Comparison of ENCODE assay signal across 17 cellular contexts in the genomic region with DNA sequence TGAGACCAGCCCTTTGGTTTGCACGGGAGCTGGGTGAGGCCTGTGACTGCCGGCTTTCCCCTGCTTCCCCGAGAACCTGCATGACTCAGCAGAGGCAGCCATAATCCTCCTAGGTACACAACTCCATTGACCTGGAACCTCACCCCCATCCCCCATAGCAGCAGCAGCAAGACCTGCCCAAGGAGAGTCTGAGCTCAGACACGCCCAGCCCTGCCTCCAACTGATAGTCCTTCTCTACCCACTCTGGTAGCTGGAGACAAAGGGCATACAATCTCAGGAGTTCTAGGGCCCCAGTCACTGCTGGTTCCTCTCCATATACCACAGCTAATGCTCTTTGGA.
DNase-seq lines count a peak whose midpoint lies in the region; ATAC-seq, FAIRE-seq and TF ChIP-seq lines count a peak whose summit lies in the region.
"Had no signal": no experiment of that assay in that cellular context is flagged by ENCODE, and none has a peak within 500 bp of the region (broad histone marks: within the 10 kb centered on the region; RNA-seq: fewer than 3 reads in every experiment).

No MANE protein-coding gene starts in this region.

- no peak overlapping the region for H3K4me2 ChIP-seq in neuronal stem cell (ENCODE audit: insufficient read depth, low read length, poor library complexity, severe bottlenecking)

- H3K23ac ChIP-seq in neuronal stem cell (ENCODE audit: low read depth, low read length, poor library complexity) = no peak overlapping the region

- no peak for ATAC-seq in HG03196 (IDR thresholded peaks at IDR 0.05; ENCODE audit: unreplicated experiment)
- no peak for ATAC-seq in gastrocnemius medialis
- ATAC-seq: activated naive CD4-positive, alpha-beta T cell treated with anti-CD3 and anti-CD28 coated beads, Interleukin-2, amount 50 U/mL, for 72 hours; sciatic nerve; SK-N-SH treated with all-trans-retinoic acid at 6 μM for 48 hours had no signal

- H3K9ac ChIP-seq in neuronal stem cell (ENCODE audit: low read depth, low read length, poor library complexity) = no peak overlapping the region

- no peak for TF ChIP-seq POLR2A in gastrocnemius medialis (IDR thresholded peaks at IDR 0.05)

- H3K27ac ChIP-seq in esophagus (ENCODE audit: low read depth in 2 of 2, low read length in 1 of 2) (peak overlapping the region; percentile 90 to 94), neuronal stem cell (replicated peaks; ENCODE audit: low read length) (no peak overlapping the region), gastrocnemius medialis (no peak overlapping the region)
- H3K27ac ChIP-seq: esophagus muscularis mucosa had no signal

- H3K36me3 ChIP-seq in esophagus (ENCODE audit: control insufficient read depth in 2 of 2, insufficient read depth in 2 of 2, low read length in 1 of 2) (no peaks in the 10 kb centered on the region), neuronal stem cell (replicated peaks in 1 of 2; ENCODE audit: control insufficient read depth in 2 of 2, insufficient read depth in 2 of 2, low read length in 2 of 2) (no peaks in the 10 kb centered on the region), gastrocnemius medialis (no peaks in the 10 kb centered on the region)
- H3K36me3 ChIP-seq: esophagus muscularis mucosa had no signal

- 63 to 73% methylated on average over 4 of the region's 4 CpGs for whole genome bisulfite sequencing in esophagus, 2 donors
- no CpG with 5 or more reads among the region's 4 CpGs for WGBS in neuronal stem cell (ENCODE audit: extremely low coverage in 2 of 2, insufficient read length in 2 of 2, insufficient replicate concordance in 1 of 2), 2 donors

- H3K18ac ChIP-seq in neuronal stem cell (ENCODE audit: low read length) = no peak overlapping the region

- H3K14ac ChIP-seq in neuronal stem cell (ENCODE audit: low read length) = no peak overlapping the region

- TF ChIP-seq CTCF in gastrocnemius medialis (IDR thresholded peaks at IDR 0.05 in 4 of 5, conservative IDR thresholded peaks at IDR 0.05 in 1 of 5) = no peak

- no peak overlapping the region for H2AFZ ChIP-seq in neuronal stem cell (ENCODE audit: low read length)

- peak overlapping the region; percentile 17 for H2AK5ac ChIP-seq in neuronal stem cell (ENCODE audit: low read depth, low read length)

- H2BK5ac ChIP-seq in neuronal stem cell (ENCODE audit: low read length) = no peak overlapping the region

- intact Hi-C loops in gastrocnemius medialis (cut with DNase I; ENCODE audit: low total_unique reads) = no loop called here

- H3K9me3 ChIP-seq in esophagus (ENCODE audit: control insufficient read depth in 2 of 2, insufficient read depth in 1 of 2, low read depth in 1 of 2, low read length in 1 of 2) (no peaks in the 10 kb centered on the region), neuronal stem cell (replicated peaks in 1 of 2; ENCODE audit: control insufficient read depth in 2 of 2, insufficient read depth in 1 of 2, low read depth in 1 of 2, low read length in 2 of 2) (no peaks in the 10 kb centered on the region), gastrocnemius medialis (no peaks in the 10 kb centered on the region)
- H3K9me3 ChIP-seq: esophagus muscularis mucosa had no signal

- H3K4ac ChIP-seq in neuronal stem cell (ENCODE audit: low read length) = no peak overlapping the region

- peak; percentile 14 for DNase-seq in ELF-1 (ENCODE audit: low read depth, low spot score)
- DNase-seq in RCC 7860 (ENCODE audit: low spot score) = peak; percentile 34
- DNase-seq in neuronal stem cell (ENCODE audit: low spot score) = no peak
- DNase-seq in NCI-H1930 (lab: John Stamatoyannopoulos, UW) = no peak
- no peak for DNase-seq in putamen (ENCODE audit: low spot score)
- DNase-seq in gastrocnemius medialis = no peak
- DNase-seq: activated T-cell treated with anti-CD3 and anti-CD28 coated beads, Interleukin-2, amount 50 U/mL, for 24 hours; IMR-90; midbrain; NCI-H526 treated with DMSO at 0.1 percent for 48 hours; OCI-M1 had no signal

- in situ Hi-C loops in gastrocnemius medialis (cut with MboI; ENCODE audit: low sequenced_read_pairs in 4 of 4) = no loop called here

- no peak overlapping the region for H4K8ac ChIP-seq in neuronal stem cell (ENCODE audit: low read depth, low read length)

- H3K4me3 ChIP-seq in esophagus (ENCODE audit: low read depth in 1 of 2, low read length in 2 of 2) = peak overlapping the region; percentile 50 to 60
- H3K4me3 ChIP-seq in neuronal stem cell (ENCODE audit: low read length in 2 of 2) = no peak overlapping the region
- H3K4me3 ChIP-seq in gastrocnemius medialis = no peak overlapping the region
- H3K4me3 ChIP-seq: esophagus muscularis mucosa had no signal

- no peak overlapping the region for H2BK15ac ChIP-seq in neuronal stem cell (ENCODE audit: low read length)

- H3K4me1 ChIP-seq in esophagus (ENCODE audit: control insufficient read depth in 2 of 2, insufficient read depth in 2 of 2, low read length in 1 of 2) (peaks cover 1 to 3% of the 10 kb centered on the region in 2 donors), neuronal stem cell (ENCODE audit: control insufficient read depth in 2 of 2, insufficient read depth in 1 of 2, low read depth in 1 of 2, low read length in 2 of 2) (peaks cover 3 to 6% of the 10 kb centered on the region in 2 donors), gastrocnemius medialis (no peaks in the 10 kb centered on the region)

- no peak overlapping the region for H2BK12ac ChIP-seq in neuronal stem cell (ENCODE audit: low read length)

- no peak overlapping the region for H2BK120ac ChIP-seq in neuronal stem cell (ENCODE audit: low read depth, low read length)

- no peaks in the 10 kb centered on the region for H3K79me1 ChIP-seq in neuronal stem cell (ENCODE audit: low read depth, low read length)

- FAIRE-seq in RCC 7860 (lab: Jason Lieb, UNC) = no peak

- no peaks in the 10 kb centered on the region for H3K27me3 ChIP-seq in esophagus (ENCODE audit: control insufficient read depth in 1 of 2, insufficient read depth in 2 of 2, low read length in 2 of 2)
- H3K27me3 ChIP-seq in neuronal stem cell (ENCODE audit: control insufficient read depth in 3 of 3, insufficient read depth in 3 of 3, low read depth in 1 of 3, low read length in 3 of 3) = no peaks in the 10 kb centered on the region
- no peaks in the 10 kb centered on the region for H3K27me3 ChIP-seq in gastrocnemius medialis
- H3K27me3 ChIP-seq: esophagus muscularis mucosa had no signal

- H4K91ac ChIP-seq in neuronal stem cell (ENCODE audit: low read depth, low read length, poor library complexity) = no peak overlapping the region

Comparison
In these comparisons a context has a peak if more than half of its experiments do, and no peak if none do; other contexts are left out.
1. DNase-seq: peak in ELF-1 (single experiment) and RCC 7860 (single experiment); none in neuronal stem cell (single experiment), NCI-H1930 (0 of 2), putamen (single experiment) and gastrocnemius medialis (0 of 2).
2. H3K27ac ChIP-seq: peak in esophagus (2 of 2); none in neuronal stem cell (single experiment) and gastrocnemius medialis (0 of 4).
3. H3K4me3 ChIP-seq: peak in esophagus (2 of 2); none in neuronal stem cell (0 of 2) and gastrocnemius medialis (0 of 4).